ENCODE assay signal across 8 cellular contexts in genomic region chr6:166956444-166957086, GRCh38. TPM values are rescaled to one million over a fixed set of nuclear protein-coding genes. Genes with fewer than 3 reads are reported as not detected.
A peak's percentile ranks its signal among the peaks of the same experiment; 100 is the strongest.
DNase-seq lines count a peak whose midpoint lies in the region; ATAC-seq and TF ChIP-seq lines count a peak whose summit lies in the region.

Gene RNASET2, minus strand, starts transcription at chr6:166956550. Its CDS starts 368 bp downstream, at chr6:166956182.

- 0% methylated on average over 28 to 30 of the region's 71 CpGs for WGBS in lower leg skin, 2 donors

- peak; percentile 61 for ATAC-seq in GM19351 (IDR thresholded peaks at IDR 0.05; ENCODE audit: unreplicated experiment)
- ATAC-seq in HG03520 (IDR thresholded peaks at IDR 0.05; ENCODE audit: unreplicated experiment), result peak; percentile 61

- no peak for TF ChIP-seq POLR2A in lower leg skin (IDR thresholded peaks at IDR 0.05)

- no peak for TF ChIP-seq CTCF in lower leg skin (IDR thresholded peaks at IDR 0.05)

- peaks cover 73% of the 10 kb centered on the region for H3K4me1 Mint-ChIP-seq in activated CD4-positive, alpha-beta memory T cell treated with anti-CD3 and anti-CD28 coated beads for 36 hours (ENCODE audit: low read depth)

- H3K36me3 Mint-ChIP-seq in activated CD4-positive, alpha-beta memory T cell treated with anti-CD3 and anti-CD28 coated beads for 36 hours, result peaks cover 5% of the 10 kb centered on the region

- peak within 1 kb of the TSS; percentile 94 for H3K27ac Mint-ChIP-seq in activated CD4-positive, alpha-beta memory T cell treated with anti-CD3 and anti-CD28 coated beads for 36 hours

- no peaks in the 10 kb centered on the region for H3K27me3 Mint-ChIP-seq in activated CD4-positive, alpha-beta memory T cell treated with anti-CD3 and anti-CD28 coated beads for 36 hours

- CTCF ChIA-PET in activated CD4-positive, alpha-beta memory T cell treated with anti-CD3 and anti-CD28 coated beads for 36 hours (lab: Charles Lee), result interaction anchor here (0.6 to 2.6 kb wide), 9 partner anchors 15 to 395 kb away, joined by 3 to 14 read pairs (median 3); partner anchors contain the start of gene CEP43

- H3K4me3 Mint-ChIP-seq in activated CD4-positive, alpha-beta memory T cell treated with anti-CD3 and anti-CD28 coated beads for 36 hours, result peak within 1 kb of the TSS; percentile 89

- H3K9me3 Mint-ChIP-seq in activated CD4-positive, alpha-beta memory T cell treated with anti-CD3 and anti-CD28 coated beads for 36 hours, result no peaks in the 10 kb centered on the region

- intact Hi-C loops in activated CD4-positive, alpha-beta memory T cell treated with anti-CD3 and anti-CD28 coated beads for 36 hours (cut with micrococcal nuclease), result loop anchor here (1.0 to 10.0 kb wide), 5 partner anchors 14 to 574 kb away; partner anchors contain the start of genes CEP43 and MPC1
- intact Hi-C loops in lower leg skin (cut with DNase I; ENCODE audit: low total_unique reads), result no loop called here

- peak within 1 kb of the TSS; percentile 75 for H3K4me3 ChIP-seq in lower leg skin (ENCODE audit: low read depth, poor library complexity, severe bottlenecking)

- POLR2A ChIA-PET in activated CD4-positive, alpha-beta memory T cell treated with anti-CD3 and anti-CD28 coated beads for 36 hours (lab: Charles Lee), result interaction anchor here (0.8 to 7.5 kb wide), 8 partner anchors 11 to 395 kb away, joined by 3 to 41 read pairs (median 4); partner anchors contain the start of gene CEP43

- peak; percentile 24 to 92 (median 78) for DNase-seq in C1 segment of cervical spinal cord (lab: John Stamatoyannopoulos, UW)
- peak; percentile 93 for DNase-seq in NCI-H82 (lab: John Stamatoyannopoulos, UW)
- peak; percentile 99 for DNase-seq in activated CD4-positive, alpha-beta memory T cell treated with anti-CD3 and anti-CD28 coated beads for 36 hours
- peak; percentile 59 to 90 for DNase-seq in dermis microvascular lymphatic vessel endothelial cell (ENCODE audit: low read depth in 2 of 2)
- peak; percentile 97 to 100 for DNase-seq in lower leg skin (ENCODE audit: low spot score in 2 of 2)
- peak; percentile 96 to 100 for DNase-seq in stimulated activated CD4-positive, alpha-beta T cell treated with anti-CD3 and anti-CD28 coated beads, Interleukin-4, amount 100 ng/mL, for 4 hours

RNA-seq across cellular contexts. Expression of gene RNASET2, which starts in this region (rescaled TPM):
- total RNA-seq in activated CD4-positive, alpha-beta memory T cell treated with anti-CD3 and anti-CD28 coated beads for 36 hours, result 10 to 100 TPM; 62.5 to 66.1 TPM
- total RNA-seq in dermis microvascular lymphatic vessel endothelial cell (10.7 and 11.6 TPM in 2 replicates), lower leg skin (10 to 100 TPM; 42.9 to 54.3 (median 47.7) TPM)

Comparison
In these comparisons a context has a peak if more than half of its experiments do, and no peak if none do; other contexts are left out.
1. Peak in every context shown above with its lines: DNase-seq, ATAC-seq and H3K4me3 ChIP-seq.